Comparison of ENCODE assay signal across 11 cellular contexts in genomic region chr3:172517859-172518466, GRCh38. TPM values are rescaled to one million over a fixed set of nuclear protein-coding genes. Genes with fewer than 3 reads are reported as not detected.
A peak's percentile ranks its signal among the peaks of the same experiment; 100 is the strongest.
DNase-seq lines count a peak whose midpoint lies in the region; ATAC-seq, FAIRE-seq and TF ChIP-seq lines count a peak whose summit lies in the region.
"Had no signal": no experiment of that assay in that cellular context is flagged by ENCODE, and none has a peak within 500 bp of the region (broad histone marks: within the 10 kb centered on the region; RNA-seq: fewer than 3 reads in every experiment).

No MANE protein-coding gene starts in this region.

- no peaks in the 10 kb centered on the region for H3K27me3 Mint-ChIP-seq in CD8-positive, alpha-beta memory T cell
- H3K27me3 Mint-ChIP-seq in activated CD4-positive, alpha-beta T cell treated with anti-CD3 and anti-CD28 coated beads for 36 hours, result no peaks in the 10 kb centered on the region

- H3K36me3 ChIP-seq in CD8-positive, alpha-beta memory T cell (ENCODE audit: insufficient read depth, low read length), result peaks cover 6% of the 10 kb centered on the region
- H3K36me3 ChIP-seq in duodenal mucosa (ENCODE audit: control insufficient read depth in 1 of 2, insufficient read depth in 2 of 2, low read length in 2 of 2) (peaks cover 5 to 33% of the 10 kb centered on the region in 2 donors), spleen (peaks cover 0 to 64% (median 8%) of the 10 kb centered on the region in 6 donors), kidney (ENCODE audit: control insufficient read depth in 1 of 2, insufficient read depth in 2 of 2, low read length in 2 of 2) (peaks cover 2 to 28% of the 10 kb centered on the region in 2 donors)

- H3K9me3 Mint-ChIP-seq in CD8-positive, alpha-beta memory T cell, result no peaks in the 10 kb centered on the region
- no peaks in the 10 kb centered on the region for H3K9me3 Mint-ChIP-seq in activated CD4-positive, alpha-beta T cell treated with anti-CD3 and anti-CD28 coated beads for 36 hours (ENCODE audit: low read depth)

- POLR2A ChIA-PET in CD8-positive, alpha-beta memory T cell (lab: Charles Lee), result no interaction called here
- POLR2A ChIA-PET in activated CD4-positive, alpha-beta T cell treated with anti-CD3 and anti-CD28 coated beads for 36 hours (lab: Charles Lee), result interaction anchor here (0.7 to 1.3 kb wide), 3 partner anchors 12 to 78 kb away, joined by 3 to 4 read pairs (median 3); no protein-coding TSS in a partner anchor

- no peaks in the 10 kb centered on the region for H3K9me3 ChIP-seq in CD8-positive, alpha-beta memory T cell (ENCODE audit: low read length)
- H3K9me3 ChIP-seq in duodenal mucosa (ENCODE audit: control insufficient read depth in 1 of 2, low read length in 2 of 2) (no peaks in the 10 kb centered on the region), spleen (no peaks in the 10 kb centered on the region), kidney (ENCODE audit: control insufficient read depth in 1 of 2, low read length in 2 of 2) (no peaks in the 10 kb centered on the region)

- H3K36me3 Mint-ChIP-seq in CD8-positive, alpha-beta memory T cell, result peaks cover 11 to 40% (median 24%) of the 10 kb centered on the region in 3 donors
- peaks cover 40% of the 10 kb centered on the region for H3K36me3 Mint-ChIP-seq in activated CD4-positive, alpha-beta T cell treated with anti-CD3 and anti-CD28 coated beads for 36 hours (ENCODE audit: low read depth)
- H3K36me3 Mint-ChIP-seq: WTC11 had no signal

- H3K4me1 ChIP-seq in CD8-positive, alpha-beta memory T cell (ENCODE audit: insufficient read depth, low read length), result peaks cover 72% of the 10 kb centered on the region
- H3K4me1 ChIP-seq in duodenal mucosa (ENCODE audit: control insufficient read depth in 1 of 2, insufficient read depth in 2 of 2, low read length in 2 of 2) (peaks cover 56 to 66% of the 10 kb centered on the region in 2 donors), spleen (peaks cover 45 to 95% (median 83%) of the 10 kb centered on the region in 6 donors), kidney (ENCODE audit: control insufficient read depth in 1 of 2, insufficient read depth in 1 of 2, low read depth in 1 of 2, low read length in 2 of 2) (peaks cover 10 to 30% of the 10 kb centered on the region in 2 donors)

- intact Hi-C loops in activated CD4-positive, alpha-beta T cell treated with anti-CD3 and anti-CD28 coated beads for 36 hours (cut with DNase I, micrococcal nuclease), result loop anchor here (1.0 to 10.0 kb wide), 3 partner anchors 44 to 1643 kb away; partner anchors contain the start of gene RPL22L1 (in 1 of the 2)
- intact Hi-C loops in spleen (cut with DNase I; ENCODE audit: low total_unique reads) (no loop called here), kidney (cut with DNase I) (no loop called here)

- no peak for DNase-seq in CD8-positive, alpha-beta memory T cell
- peak; percentile 74 for DNase-seq in activated CD4-positive, alpha-beta T cell treated with anti-CD3 and anti-CD28 coated beads for 36 hours
- DNase-seq in spleen (no peak), OCI-M2 (lab: John Stamatoyannopoulos, UW; ENCODE audit: unreplicated experiment) (no peak), SW 1271 (lab: John Stamatoyannopoulos, UW) (no peak), kidney (no peak), activated gamma-delta T cell (lab: John Stamatoyannopoulos, UW) (no peak)
- DNase-seq: H7 had no signal

- ATAC-seq in activated CD4-positive, alpha-beta T cell treated with anti-CD3 and anti-CD28 coated beads for 36 hours, result peak; percentile 39
- ATAC-seq: WTC11 had no signal

- H3K27me3 ChIP-seq in CD8-positive, alpha-beta memory T cell (ENCODE audit: insufficient read depth, low read length, poor library complexity, severe bottlenecking), result no peaks in the 10 kb centered on the region
- no peaks in the 10 kb centered on the region for H3K27me3 ChIP-seq in duodenal mucosa (ENCODE audit: control insufficient read depth in 1 of 2, insufficient read depth in 2 of 2, low read length in 2 of 2)
- H3K27me3 ChIP-seq in spleen (replicated peaks in 1 of 7), result no peaks in the 10 kb centered on the region

- H3K4me3 ChIP-seq in CD8-positive, alpha-beta memory T cell (ENCODE audit: low read length), result peak overlapping the region; percentile 7
- H3K4me3 ChIP-seq in duodenal mucosa (ENCODE audit: low read depth in 1 of 2, low read length in 2 of 2) (peak overlapping the region; percentile 42), spleen (peak overlapping the region in 1 of 8 donors; percentile 36), kidney (ENCODE audit: low read length in 2 of 2) (peak overlapping the region in 1 of 2 donors; percentile 82)

- CTCF ChIA-PET in CD8-positive, alpha-beta memory T cell (lab: Charles Lee), result interaction anchor here (3.3 kb wide), 1 partner anchor 78 kb away, joined by 17 read pairs; no protein-coding TSS in a partner anchor
- CTCF ChIA-PET in activated CD4-positive, alpha-beta T cell treated with anti-CD3 and anti-CD28 coated beads for 36 hours (lab: Charles Lee), result interaction anchor here (2.2 to 2.4 kb wide), 2 partner anchors 13 to 78 kb away, joined by 5 to 25 read pairs; no protein-coding TSS in a partner anchor

- no peak for FAIRE-seq in kidney (lab: Jason Lieb, UNC)
- FAIRE-seq: GM18507 had no signal

- 62 to 71% (median 69%) methylated on average over 8 of the region's 8 CpGs for WGBS in spleen, 5 donors

- H3K4me1 Mint-ChIP-seq in CD8-positive, alpha-beta memory T cell, result peaks cover 81 to 93% (median 92%) of the 10 kb centered on the region in 3 donors
- peaks cover 81% of the 10 kb centered on the region for H3K4me1 Mint-ChIP-seq in activated CD4-positive, alpha-beta T cell treated with anti-CD3 and anti-CD28 coated beads for 36 hours

- peak overlapping the region; percentile 61 to 91 (median 80) for H3K27ac Mint-ChIP-seq in CD8-positive, alpha-beta memory T cell
- peak overlapping the region; percentile 89 for H3K27ac Mint-ChIP-seq in activated CD4-positive, alpha-beta T cell treated with anti-CD3 and anti-CD28 coated beads for 36 hours
- H3K27ac Mint-ChIP-seq: WTC11 had no signal

- peak overlapping the region; percentile 49 to 80 (median 57) for H3K4me3 Mint-ChIP-seq in CD8-positive, alpha-beta memory T cell
- H3K4me3 Mint-ChIP-seq in activated CD4-positive, alpha-beta T cell treated with anti-CD3 and anti-CD28 coated beads for 36 hours, result peak overlapping the region; percentile 61
- H3K4me3 Mint-ChIP-seq: WTC11 had no signal

- TF ChIP-seq CTCF in spleen (IDR thresholded peaks at IDR 0.05 in 8 of 11, conservative IDR thresholded peaks at IDR 0.05 in 3 of 11) (no peak), kidney (IDR thresholded peaks at IDR 0.05; ENCODE audit: borderline replicate concordance, extremely low read depth, insufficient read depth) (no peak)

- TF ChIP-seq POLR2A in spleen (IDR thresholded peaks at IDR 0.05), result no peak

- H3K27ac ChIP-seq in CD8-positive, alpha-beta memory T cell (ENCODE audit: low read depth, low read length), result no peak overlapping the region
- H3K27ac ChIP-seq in duodenal mucosa (ENCODE audit: low read depth, low read length) (no peak overlapping the region), spleen (peak overlapping the region; percentile 10 to 94 (median 82)), kidney (ENCODE audit: low read depth in 2 of 2, low read length in 2 of 2) (peak overlapping the region in 1 of 2 donors; percentile 58)

- H3K9ac ChIP-seq in duodenal mucosa (ENCODE audit: low read depth in 1 of 2, low read length in 2 of 2) (no peak overlapping the region), kidney (ENCODE audit: low read length in 2 of 2) (peak overlapping the region in 1 of 2 donors; percentile 36)

RNA-seq across cellular contexts. Expression of gene TNFSF10, which starts 5.3 kb away (rescaled TPM):
- total RNA-seq in CD8-positive, alpha-beta memory T cell, result 10 to 100 TPM; 38.2 to 41.9 TPM
- 48.1 TPM for polyA plus RNA-seq in CD8-positive, alpha-beta memory T cell
- total RNA-seq in activated CD4-positive, alpha-beta T cell treated with anti-CD3 and anti-CD28 coated beads for 36 hours, result 10 to 100 TPM; 33.1 to 34.8 TPM
- total RNA-seq in spleen, result 100 to 1,000 TPM in 3 of 7 donors, 10 to 100 TPM in 4; 62.0 to 156 (median 95.6) TPM
- 10 to 100 TPM; 19.5 to 27.5 (median 19.6) TPM for polyA plus RNA-seq in spleen
- 277 TPM for total RNA-seq in kidney
- polyA plus RNA-seq in kidney (ENCODE audit: insufficient read depth, low read depth, low replicate concordance), result 75.4 TPM
- total RNA-seq: H7 had no signal

Comparison
In these comparisons a context has a peak if more than half of its experiments do, and no peak if none do; other contexts are left out.
1. H3K27ac ChIP-seq: peak in spleen (8 of 8); none in CD8-positive, alpha-beta memory T cell (single experiment) and duodenal mucosa (single experiment).
2. intact Hi-C loops: an anchor here in activated CD4-positive, alpha-beta T cell treated with anti-CD3 and anti-CD28 coated beads for 36 hours (1.0 to 10.0 kb wide); none called in spleen and kidney.